In genomic region chr13:97249093-97249787, GRCh38 we compare ENCODE assay signal across 11 cellular contexts. TPM values are rescaled to one million over a fixed set of nuclear protein-coding genes. Genes with fewer than 3 reads are reported as not detected.
DNase-seq lines count a peak whose midpoint lies in the region; ATAC-seq, FAIRE-seq and TF ChIP-seq lines count a peak whose summit lies in the region.
"Had no signal": no experiment of that assay in that cellular context is flagged by ENCODE, and none has a peak within 500 bp of the region (broad histone marks: within the 10 kb centered on the region; RNA-seq: fewer than 3 reads in every experiment).

No MANE protein-coding gene starts in this region.

- ATAC-seq in A549 (no peak; a peak in 1 of 6 replicates), body of pancreas (peak; percentile 33), left cardiac atrium (peak; percentile 16 to 56), sciatic nerve (peak; percentile 87)

- H3K36me3 ChIP-seq in body of pancreas (replicated peaks in 1 of 2; ENCODE audit: insufficient read depth in 1 of 2, low read depth in 2 of 2): no peaks in the 10 kb centered on the region
- H3K36me3 ChIP-seq in BE2C: no peaks in the 10 kb centered on the region

- peak overlapping the region; percentile 68 for H3K4me2 ChIP-seq in A549

- H3K9me3 ChIP-seq in A549: no peaks in the 10 kb centered on the region
- H3K9me3 ChIP-seq in body of pancreas: no peaks in the 10 kb centered on the region
- no peaks in the 10 kb centered on the region for H3K9me3 ChIP-seq in BE2C

- no peak for TF ChIP-seq EP300 in A549 (IDR thresholded peaks at IDR 0.05)

- TF ChIP-seq POLR2A in A549 (IDR thresholded peaks at IDR 0.05; ENCODE audit: low read length) (no peak), body of pancreas (IDR thresholded peaks at IDR 0.05) (no peak), GM12891 (IDR thresholded peaks at IDR 0.05; ENCODE audit: low read depth, low read length) (no peak)

- FAIRE-seq in A549 (lab: Jason Lieb, UNC) (peak; percentile 18), GM12891 (lab: Jason Lieb, UNC) (no peak)

- POLR2A ChIA-PET in A549 (lab: Yijun Ruan, JAX): no interaction called here

- 54% methylated on average over 5 of the region's 5 CpGs for WGBS in A549 (ENCODE audit: missing lambda C conversion rate)
- 58 to 65% methylated on average over 5 of the region's 5 CpGs for WGBS in body of pancreas, 2 donors

- TF ChIP-seq CTCF in A549 (IDR thresholded peaks at IDR 0.05): no peak
- TF ChIP-seq CTCF in body of pancreas (IDR thresholded peaks at IDR 0.05): no peak
- no peak for TF ChIP-seq CTCF in BE2C (IDR thresholded peaks at IDR 0.05; ENCODE audit: low read depth, low read length)

- intact Hi-C loops in body of pancreas (cut with DNase I) (no loop called here), left cardiac atrium (cut with DNase I) (no loop called here), sciatic nerve (cut with DNase I) (no loop called here)

- CTCF ChIA-PET in A549 (lab: Yijun Ruan, JAX): interaction anchor here (1.0 to 1.9 kb wide), 3 partner anchors 12 to 140 kb away, joined by 3 to 6 read pairs (median 3); no protein-coding TSS in a partner anchor

- H3K4me1 ChIP-seq in A549 (peaks cover 79% of the 10 kb centered on the region), body of pancreas (peaks cover 67% of the 10 kb centered on the region), BE2C (peaks cover 14% of the 10 kb centered on the region)

- no peak for TF ChIP-seq RAD21 in A549 (conservative IDR thresholded peaks at IDR 0.05 in 1 of 2, IDR thresholded peaks at IDR 0.05 in 1 of 2)

- H3K27me3 ChIP-seq in body of pancreas: no peaks in the 10 kb centered on the region
- no peaks in the 10 kb centered on the region for H3K27me3 ChIP-seq in BE2C

- H3K4me3 ChIP-seq in A549 (no peak overlapping the region), body of pancreas (no peak overlapping the region), BE2C (ENCODE audit: low read depth, low read length) (no peak overlapping the region)

- H3K27ac ChIP-seq in A549: peak overlapping the region; percentile 67
- H3K27ac ChIP-seq in body of pancreas: peak overlapping the region in 2 of 4 donors; percentile 56 to 67

- DNase-seq in A549 (ENCODE audit: low read depth in 1 of 2, low spot score in 1 of 2) (no peak), body of pancreas (no peak), left cardiac atrium (no peak), sciatic nerve (ENCODE audit: low spot score) (no peak), SHP77 (lab: John Stamatoyannopoulos, UW) (no peak), GM12891 (ENCODE audit: insufficient read length, low spot score) (no peak), BE2C (no peak)
- no peak for DNase-seq in activated CD4-positive, alpha-beta T cell treated with anti-CD3 and anti-CD28 coated beads for 48 hours
- DNase-seq: activated naive CD8-positive, alpha-beta T cell treated with anti-CD3 and anti-CD28 coated beads for 36 hours; islet precursor cell; stimulated activated CD4-positive, alpha-beta T cell treated with anti-CD3 and anti-CD28 coated beads, Interleukin-4, amount 100 ng/mL, for 4 hours had no signal

TF ChIP-seq in A549, 52 proteins besides CTCF, POLR2A, EP300 and RAD21:
- TF ChIP-seq HDAC2 (IDR thresholded peaks at IDR 0.05) (no peak), JUNB (IDR thresholded peaks at IDR 0.05) (no peak), RNF2 (IDR thresholded peaks at IDR 0.05; ENCODE audit: borderline replicate concordance, low read depth) (no peak)
- TF ChIP-seq, protein P1, sequence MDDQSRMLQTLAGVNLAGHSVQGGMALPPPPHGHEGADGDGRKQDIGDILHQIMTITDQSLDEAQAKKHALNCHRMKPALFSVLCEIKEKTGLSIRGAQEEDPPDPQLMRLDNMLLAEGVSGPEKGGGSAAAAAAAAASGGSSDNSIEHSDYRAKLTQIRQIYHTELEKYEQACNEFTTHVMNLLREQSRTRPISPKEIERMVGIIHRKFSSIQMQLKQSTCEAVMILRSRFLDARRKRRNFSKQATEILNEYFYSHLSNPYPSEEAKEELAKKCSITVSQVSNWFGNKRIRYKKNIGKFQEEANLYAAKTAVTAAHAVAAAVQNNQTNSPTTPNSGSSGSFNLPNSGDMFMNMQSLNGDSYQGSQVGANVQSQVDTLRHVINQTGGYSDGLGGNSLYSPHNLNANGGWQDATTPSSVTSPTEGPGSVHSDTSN (IDR thresholded peaks at IDR 0.05): no peak

TF ChIP-seq in GM12891, 5 proteins besides CTCF, POLR2A, EP300 and RAD21:
- no peak for TF ChIP-seq SPI1 (IDR thresholded peaks at IDR 0.05; ENCODE audit: low read depth, low read length)
- no peak for TF ChIP-seq PAX5 (IDR thresholded peaks at IDR 0.05; ENCODE audit: insufficient read depth, low read length, severe bottlenecking)
- no peak for TF ChIP-seq POLR2AphosphoS5 (IDR thresholded peaks at IDR 0.05; ENCODE audit: low read depth, low read length)
- no peak for TF ChIP-seq TAF1 (IDR thresholded peaks at IDR 0.05; ENCODE audit: low read depth, low read length)
- no peak for TF ChIP-seq POU2F2 (IDR thresholded peaks at IDR 0.05; ENCODE audit: low read depth, low read length)
TF ChIP-seq in GM12891: peak in this region for 0.

RNA-seq across cellular contexts. Expression of gene MBNL2, which starts 27.1 kb away (rescaled TPM):
- 20.6 and 25.9 TPM in 2 replicates for polyA plus RNA-seq in A549 (2011; rRNA removed)
- polyA plus RNA-seq in A549 (2012; cell fraction: cytosol; rRNA removed): 4.6 and 6.1 TPM in 2 replicates
- 6.1 and 8.6 TPM in 2 replicates for polyA plus RNA-seq in A549 (2012; cell fraction: nucleus; rRNA removed)
- polyA plus RNA-seq in A549 (2017; fragmentation: RNase III; extraction: RNeasy Plus Mini Kit Qiagen cat#74134 plus additional on column Dnase treatment): 15.4 to 21.3 TPM (median 18.7 TPM) in 3 replicates
- 37.8 and 44.0 TPM in 2 replicates for polyA minus RNA-seq in A549 (2011; rRNA and poly(A)+ RNA removed)
- 10 to 100 TPM; 47.5 to 50.8 TPM for total RNA-seq in body of pancreas
- total RNA-seq in left cardiac atrium: 10 to 100 TPM; 52.0 to 60.3 TPM
- total RNA-seq in sciatic nerve: 102 TPM
- 1.7 TPM for polyA plus RNA-seq in GM12891 (2012; ENCODE audit: low read depth, missing spikeins)
- polyA plus RNA-seq in BE2C (2012; ENCODE audit: insufficient read depth, insufficient read length, low read depth): 20.9 TPM

Comparison
In these comparisons a context has a peak if more than half of its experiments do, and no peak if none do; other contexts are left out.
1. ATAC-seq: peak in body of pancreas (single experiment), left cardiac atrium (2 of 2) and sciatic nerve (single experiment); none in A549 (0 of 2).